8 cellular contexts compared by ENCODE assay signal in the genomic region with DNA sequence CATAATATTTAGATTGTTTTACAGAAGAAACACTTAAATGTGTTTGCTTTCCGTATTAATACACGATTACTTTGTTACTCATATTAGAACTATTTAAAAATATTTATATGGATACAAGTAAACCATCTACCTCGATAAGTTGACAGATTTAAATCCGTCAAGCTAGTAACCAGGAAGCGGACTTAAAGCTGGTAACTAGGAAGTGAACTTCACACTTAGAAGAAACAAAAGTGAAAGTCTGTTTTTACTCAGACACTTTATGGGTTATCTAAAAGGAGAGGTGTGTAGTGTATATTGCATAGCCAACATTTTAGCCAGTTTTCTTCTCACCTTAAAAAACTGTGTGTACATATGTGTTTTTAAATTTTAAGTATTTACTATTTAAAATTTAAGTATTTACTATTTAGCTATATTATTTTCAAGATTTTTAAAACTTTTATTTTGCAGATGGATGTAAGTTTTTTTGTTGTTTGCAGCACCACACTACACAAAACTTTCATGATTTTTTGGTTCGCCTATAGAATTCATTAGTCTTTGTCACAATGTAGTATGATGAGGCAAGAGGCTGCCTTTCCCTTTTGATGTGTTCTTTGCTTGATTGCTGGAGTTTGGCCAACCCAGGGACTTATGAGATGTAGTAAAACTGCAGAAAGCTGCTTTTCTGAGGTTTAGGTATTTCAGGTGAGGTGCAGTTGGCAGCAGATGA. TPM values are rescaled to one million over a fixed set of nuclear protein-coding genes. Genes with fewer than 3 reads are reported as not detected.
DNase-seq lines count a peak whose midpoint lies in the region; ATAC-seq and TF ChIP-seq lines count a peak whose summit lies in the region.

No MANE protein-coding gene starts in this region.

- TF ChIP-seq CTCF in heart left ventricle (IDR thresholded peaks at IDR 0.05), result no peak
- TF ChIP-seq CTCF in NB4 (IDR thresholded peaks at IDR 0.05; ENCODE audit: low read depth, low read length), result no peak
- TF ChIP-seq CTCF in body of pancreas (IDR thresholded peaks at IDR 0.05), result no peak

- ATAC-seq in heart left ventricle, result no peak
- peak; percentile 50 for ATAC-seq in HG02678 (IDR thresholded peaks at IDR 0.05; ENCODE audit: unreplicated experiment)
- no peak for ATAC-seq in body of pancreas
- ATAC-seq in GM19324 (IDR thresholded peaks at IDR 0.05; ENCODE audit: low FRiP score, unreplicated experiment), result no peak

- H3K4me1 ChIP-seq in heart left ventricle, result peaks cover 0 to 60% (median 34%) of the 10 kb centered on the region in 12 donors
- peaks cover 37% of the 10 kb centered on the region for H3K4me1 ChIP-seq in body of pancreas

- H3K9me3 ChIP-seq in heart left ventricle (no peaks in the 10 kb centered on the region), body of pancreas (no peaks in the 10 kb centered on the region)

- TF ChIP-seq POLR2A in heart left ventricle (IDR thresholded peaks at IDR 0.05) (no peak), NB4 (IDR thresholded peaks at IDR 0.05; ENCODE audit: extremely low read depth, insufficient read length) (no peak), body of pancreas (IDR thresholded peaks at IDR 0.05) (no peak)

- intact Hi-C loops in heart left ventricle (cut with DNase I) (loop anchor here in 7 of 10 donors (5.0 to 10.0 kb wide), 4 partner anchors 90 to 1348 kb away; partner anchors contain the start of gene HSPA13 (in 2 of the 7)), cardiac septum (cut with DNase I) (loop anchor here (5.0 kb wide), 1 partner anchor 95 kb away; no protein-coding TSS in a partner anchor), body of pancreas (cut with DNase I) (no loop called here)

- H3K27me3 ChIP-seq in heart left ventricle, result no peaks in the 10 kb centered on the region
- no peaks in the 10 kb centered on the region for H3K27me3 ChIP-seq in body of pancreas

- WGBS in heart left ventricle, 4 donors, result 20 to 23% (median 22%) methylated on average over 6 of the region's 6 CpGs
- WGBS in body of pancreas, 2 donors, result 4 to 8% methylated on average over 6 of the region's 6 CpGs

- H3K27ac ChIP-seq in heart left ventricle (peak overlapping the region in 5 of 12 donors; percentile 4 to 97 (median 58)), body of pancreas (peak overlapping the region in 3 of 4 donors; percentile 22 to 97 (median 96))

- DNase-seq in heart left ventricle (no peak), cardiac septum (ENCODE audit: low spot score) (no peak), NB4 (ENCODE audit: low read depth) (peak; percentile 68), body of pancreas (peak in 2 of 4 donors; percentile 18 to 26), medulla oblongata (ENCODE audit: extremely low spot score) (peak; percentile 62), DMS79 treated with DMSO at 0.1 percent for 48 hours (lab: John Stamatoyannopoulos, UW) (no peak)

- no peaks in the 10 kb centered on the region for H3K36me3 ChIP-seq in heart left ventricle
- H3K36me3 ChIP-seq in body of pancreas (replicated peaks in 1 of 2; ENCODE audit: insufficient read depth in 1 of 2, low read depth in 2 of 2), result no peaks in the 10 kb centered on the region

- H3K4me3 ChIP-seq in heart left ventricle (peak overlapping the region in 10 of 12 donors; percentile 13 to 95 (median 89)), NB4 (ENCODE audit: low read depth, low read length) (peak overlapping the region; percentile 95), body of pancreas (no peak overlapping the region)

RNA-seq across cellular contexts. Expression of gene USP25, which starts 2.7 kb away (rescaled TPM):
- total RNA-seq in heart left ventricle, result 10 to 100 TPM; 33.8 to 55.3 (median 45.7) TPM
- 10 to 100 TPM; 20.4 to 24.1 TPM for polyA plus RNA-seq in heart left ventricle
- 45.7 TPM for total RNA-seq in cardiac septum
- 10 to 100 TPM; 31.4 to 37.9 TPM for total RNA-seq in body of pancreas

Comparison
In these comparisons a context has a peak if more than half of its experiments do, and no peak if none do; other contexts are left out.
1. DNase-seq: peak in NB4 (single experiment) and medulla oblongata (single experiment); none in heart left ventricle (0 of 5), cardiac septum (single experiment) and DMS79 treated with DMSO at 0.1 percent for 48 hours (single experiment).
2. H3K4me3 ChIP-seq: peak in heart left ventricle (10 of 12) and NB4 (single experiment); none in body of pancreas (0 of 2).